Comparison of ENCODE assay signal across 17 cellular contexts in genomic region chr2:177886824-177887223, GRCh38.
DNase-seq lines count a peak whose midpoint lies in the region; TF ChIP-seq lines count a peak whose summit lies in the region.
"Had no signal": no experiment of that assay in that cellular context is flagged by ENCODE, and none has a peak within 500 bp of the region (broad histone marks: within the 10 kb centered on the region; RNA-seq: fewer than 3 reads in every experiment).

No MANE protein-coding gene starts in this region.

- TF ChIP-seq CTCF in nephron progenitor cell (IDR thresholded peaks at IDR 0.05) = no peak
- no peak for TF ChIP-seq CTCF in ascending aorta (IDR thresholded peaks at IDR 0.05)

- H3K36me3 ChIP-seq in skeletal muscle tissue (ENCODE audit: control insufficient read depth in 3 of 3, insufficient read depth in 3 of 3, low read length in 3 of 3) (no peaks in the 10 kb centered on the region), ascending aorta (no peaks in the 10 kb centered on the region)

- H3K4me3 Mint-ChIP-seq in nephron progenitor cell = no peak overlapping the region
- H3K4me3 Mint-ChIP-seq: CD4-positive, alpha-beta T cell had no signal

- H3K4me3 ChIP-seq in skeletal muscle tissue (ENCODE audit: low read length in 3 of 3) (peak overlapping the region in 1 of 3 donors; percentile 45), ascending aorta (no peak overlapping the region)
- H3K4me3 ChIP-seq: A549 had no signal

- H3K4me1 ChIP-seq in skeletal muscle tissue (ENCODE audit: control insufficient read depth in 3 of 3, insufficient read depth in 3 of 3, low read length in 3 of 3) = peaks cover 18 to 20% (median 19%) of the 10 kb centered on the region in 3 donors
- no peaks in the 10 kb centered on the region for H3K4me1 ChIP-seq in ascending aorta
- H3K4me1 ChIP-seq: A549, Caco-2 had no signal

- H3K27ac Mint-ChIP-seq in nephron progenitor cell = peak overlapping the region; percentile 28
- H3K27ac Mint-ChIP-seq: CD4-positive, alpha-beta T cell had no signal

- H3K9ac ChIP-seq in skeletal muscle tissue (ENCODE audit: low read depth in 1 of 3, low read length in 3 of 3) = peak overlapping the region in 2 of 3 donors; percentile 28 to 60

- no peaks in the 10 kb centered on the region for H3K9me3 Mint-ChIP-seq in nephron progenitor cell
- H3K9me3 Mint-ChIP-seq: CD4-positive, alpha-beta T cell had no signal

- H3K9me3 ChIP-seq in skeletal muscle tissue (ENCODE audit: control insufficient read depth in 3 of 3, low read length in 3 of 3) (no peaks in the 10 kb centered on the region), ascending aorta (no peaks in the 10 kb centered on the region)
- H3K9me3 ChIP-seq: A549, Caco-2 had no signal

- DNase-seq in NCI-H2107 treated with DMSO at 0.1 percent for 48 hours (lab: John Stamatoyannopoulos, UW; ENCODE audit: unreplicated experiment) (peak; percentile 31), NCI-H2107 (lab: John Stamatoyannopoulos, UW) (no peak), left kidney (ENCODE audit: low read depth, low spot score) (peak; percentile 47), nephron progenitor cell (no peak), globus pallidus (ENCODE audit: low spot score) (no peak), DMS79 treated with DMSO at 0.1 percent for 48 hours (lab: John Stamatoyannopoulos, UW) (no peak), ascending aorta (ENCODE audit: low spot score in 2 of 2) (no peak)
- DNase-seq: AML-193; Caco-2; CD4-positive, alpha-beta T cell; GDM1; GOT3; H7 had no signal

- H3K27me3 Mint-ChIP-seq in nephron progenitor cell (ENCODE audit: low read depth, poor library complexity) = no peaks in the 10 kb centered on the region
- H3K27me3 Mint-ChIP-seq: CD4-positive, alpha-beta T cell had no signal

- intact Hi-C loops in ascending aorta (cut with DNase I) = no loop called here

- no peaks in the 10 kb centered on the region for H3K36me3 Mint-ChIP-seq in nephron progenitor cell (ENCODE audit: low read depth)

- H3K4me1 Mint-ChIP-seq in nephron progenitor cell = peaks cover 26% of the 10 kb centered on the region

- H3K27me3 ChIP-seq in skeletal muscle tissue (ENCODE audit: control insufficient read depth in 3 of 3, insufficient read depth in 3 of 3, low read length in 3 of 3) (no peaks in the 10 kb centered on the region), ascending aorta (no peaks in the 10 kb centered on the region)

- H3K27ac ChIP-seq in skeletal muscle tissue (ENCODE audit: low read depth, low read length) = peak overlapping the region; percentile 68
- H3K27ac ChIP-seq in ascending aorta = no peak overlapping the region
- H3K27ac ChIP-seq: 22Rv1, A549, C4-2B had no signal

Comparison
In these comparisons a context has a peak if more than half of its experiments do, and no peak if none do; other contexts are left out.
1. DNase-seq: peak in NCI-H2107 treated with DMSO at 0.1 percent for 48 hours (single experiment) and left kidney (single experiment); none in NCI-H2107 (single experiment), nephron progenitor cell (single experiment), globus pallidus (single experiment), DMS79 treated with DMSO at 0.1 percent for 48 hours (single experiment) and ascending aorta (0 of 2).